ENCODE assay signal across 16 cellular contexts in the genomic region with DNA sequence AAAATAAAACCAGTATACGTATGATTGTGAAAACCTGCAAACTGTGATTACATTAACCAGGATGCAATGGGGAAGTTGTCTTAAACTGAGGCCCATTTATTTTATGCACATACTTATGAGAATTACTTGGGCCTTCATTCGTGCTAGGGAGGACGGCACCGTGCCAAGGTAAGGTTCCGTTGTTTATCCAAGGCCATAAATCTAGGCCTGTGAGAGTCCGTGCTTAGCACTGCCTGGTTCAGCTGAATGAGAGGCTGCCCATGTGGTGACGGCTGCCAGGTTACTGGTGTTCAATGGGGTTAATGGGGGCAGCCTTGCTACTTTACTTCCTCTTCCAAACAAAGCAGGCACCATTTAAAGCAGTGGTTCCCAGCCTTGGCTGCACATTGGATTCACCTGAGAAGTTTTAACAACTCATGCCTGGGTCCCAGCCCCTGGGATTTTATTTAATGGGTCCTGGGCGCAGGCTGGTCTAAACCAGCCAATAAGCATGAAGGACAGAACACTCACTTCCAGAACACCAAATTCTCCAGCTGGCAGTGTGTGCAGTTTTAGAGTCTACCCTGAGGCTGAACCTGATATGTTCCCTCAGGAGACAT.
DNase-seq lines count a peak whose midpoint lies in the region; ATAC-seq, FAIRE-seq and TF ChIP-seq lines count a peak whose summit lies in the region.
"Had no signal": no experiment of that assay in that cellular context is flagged by ENCODE, and none has a peak within 500 bp of the region (broad histone marks: within the 10 kb centered on the region; RNA-seq: fewer than 3 reads in every experiment).

No MANE protein-coding gene starts in this region.

- TF ChIP-seq CTCF in gastroesophageal sphincter (IDR thresholded peaks at IDR 0.05) = no peak

- no peak overlapping the region for H3K4me3 Mint-ChIP-seq in activated naive CD4-positive, alpha-beta T cell treated with anti-CD3 and anti-CD28 coated beads, Interleukin-2, amount 10 ng/mL, durations not matched to agents 7 days and 5 days
- H3K4me3 Mint-ChIP-seq: activated CD4-positive, alpha-beta T cell treated with anti-CD3 and anti-CD28 coated beads, Interleukin-2, amount 10 ng/mL, durations not matched to agents 7 days and 5 days; CD14-positive monocyte; GM23338; naive thymus-derived CD4-positive, alpha-beta T cell had no signal

- no peak for TF ChIP-seq EP300 in gastroesophageal sphincter (IDR thresholded peaks at IDR 0.05)

- H3K36me3 Mint-ChIP-seq in activated naive CD4-positive, alpha-beta T cell treated with anti-CD3 and anti-CD28 coated beads, Interleukin-2, amount 10 ng/mL, durations not matched to agents 7 days and 5 days = peaks cover 30% of the 10 kb centered on the region

- H3K9me3 Mint-ChIP-seq in activated naive CD4-positive, alpha-beta T cell treated with anti-CD3 and anti-CD28 coated beads, Interleukin-2, amount 10 ng/mL, durations not matched to agents 7 days and 5 days = no peaks in the 10 kb centered on the region
- H3K9me3 Mint-ChIP-seq: activated CD4-positive, alpha-beta T cell treated with anti-CD3 and anti-CD28 coated beads, Interleukin-2, amount 10 ng/mL, durations not matched to agents 7 days and 5 days; activated T-helper 2 cell treated with anti-CD3 and anti-CD28 coated beads, Interferon-gamma antibody, Interleukin-2, Interleukin-4, amounts not matched to agents 10 μg/mL and 5 μg/mL and 100 μg/mL, durations not matched to agents 14 hours and 24 hours and 36 hours had no signal

- ATAC-seq in gastroesophageal sphincter = no peak
- no peak for ATAC-seq in GM21825 (IDR thresholded peaks at IDR 0.05; ENCODE audit: unreplicated experiment)
- ATAC-seq: GM23338; naive thymus-derived CD4-positive, alpha-beta T cell had no signal

- H3K27me3 Mint-ChIP-seq in activated naive CD4-positive, alpha-beta T cell treated with anti-CD3 and anti-CD28 coated beads, Interleukin-2, amount 10 ng/mL, durations not matched to agents 7 days and 5 days = no peaks in the 10 kb centered on the region
- H3K27me3 Mint-ChIP-seq: activated CD4-positive, alpha-beta T cell treated with anti-CD3 and anti-CD28 coated beads, Interleukin-2, amount 10 ng/mL, durations not matched to agents 7 days and 5 days; naive thymus-derived CD4-positive, alpha-beta T cell had no signal

- CTCF ChIA-PET in activated naive CD4-positive, alpha-beta T cell treated with anti-CD3 and anti-CD28 coated beads, Interleukin-2, amount 10 ng/mL, durations not matched to agents 7 days and 5 days (lab: Charles Lee) = interaction anchor here (0.6 kb wide), 1 partner anchor 207 kb away, joined by 4 read pairs; no protein-coding TSS in a partner anchor

- H3K4me3 ChIP-seq in gastroesophageal sphincter = no peak overlapping the region
- H3K4me3 ChIP-seq in small intestine (ENCODE audit: low read depth in 1 of 2, low read length in 2 of 2) = no peak overlapping the region
- H3K4me3 ChIP-seq: GM23338 had no signal

- H3K27ac Mint-ChIP-seq in activated naive CD4-positive, alpha-beta T cell treated with anti-CD3 and anti-CD28 coated beads, Interleukin-2, amount 10 ng/mL, durations not matched to agents 7 days and 5 days = no peak overlapping the region
- H3K27ac Mint-ChIP-seq: activated CD4-positive, alpha-beta T cell treated with anti-CD3 and anti-CD28 coated beads, Interleukin-2, amount 10 ng/mL, durations not matched to agents 7 days and 5 days; activated T-helper 2 cell treated with anti-CD3 and anti-CD28 coated beads, Interferon-gamma antibody, Interleukin-2, Interleukin-4, amounts not matched to agents 10 μg/mL and 5 μg/mL and 100 μg/mL, durations not matched to agents 14 hours and 24 hours and 36 hours; CD14-positive monocyte; GM23338; naive thymus-derived CD4-positive, alpha-beta T cell had no signal

- H3K27ac ChIP-seq in gastroesophageal sphincter (peak overlapping the region in 3 of 4 donors; percentile 17 to 64 (median 59)), small intestine (ENCODE audit: low read depth in 1 of 2, low read length in 1 of 2) (peak overlapping the region in 1 of 2 donors; percentile 63)
- H3K27ac ChIP-seq: RWPE1 had no signal

- no peak for TF ChIP-seq POLR2A in gastroesophageal sphincter (IDR thresholded peaks at IDR 0.05)

- H3K4me1 ChIP-seq in gastroesophageal sphincter (peaks cover 0 to 15% (median 0%) of the 10 kb centered on the region in 3 donors), small intestine (ENCODE audit: control insufficient read depth in 2 of 2, insufficient read depth in 1 of 2, low read depth in 1 of 2, low read length in 1 of 2) (no peaks in the 10 kb centered on the region)

- DNase-seq in HT-29 (ENCODE audit: low spot score) (peak; percentile 100), NCI-H510A treated with DMSO at 0.1 percent for 48 hours (lab: John Stamatoyannopoulos, UW) (peak; percentile 93), small intestine (peak; percentile 87), NCI-H1694 (lab: John Stamatoyannopoulos, UW) (no peak), NCI-H128 (lab: John Stamatoyannopoulos, UW; ENCODE audit: unreplicated experiment) (no peak)
- no peak for DNase-seq in activated naive CD4-positive, alpha-beta T cell treated with anti-CD3 and anti-CD28 coated beads, Interleukin-2, amount 10 ng/mL, durations not matched to agents 7 days and 5 days
- DNase-seq: activated CD4-positive, alpha-beta T cell treated with anti-CD3 and anti-CD28 coated beads, Interleukin-2, amount 10 ng/mL, durations not matched to agents 7 days and 5 days; naive thymus-derived CD4-positive, alpha-beta T cell; stimulated activated naive CD4-positive, alpha-beta T cell; T-helper 2 cell had no signal

- no peaks in the 10 kb centered on the region for H3K4me1 Mint-ChIP-seq in activated naive CD4-positive, alpha-beta T cell treated with anti-CD3 and anti-CD28 coated beads, Interleukin-2, amount 10 ng/mL, durations not matched to agents 7 days and 5 days
- H3K4me1 Mint-ChIP-seq: activated CD4-positive, alpha-beta T cell treated with anti-CD3 and anti-CD28 coated beads, Interleukin-2, amount 10 ng/mL, durations not matched to agents 7 days and 5 days had no signal

- WGBS in gastroesophageal sphincter (ENCODE audit: low coverage in 1 of 2), 2 donors = 35 to 52% methylated on average over 5 to 6 of the region's 8 CpGs
- 19 to 61% (median 32%) methylated on average over 8 of the region's 8 CpGs for WGBS in small intestine, 3 donors

- H3K27me3 ChIP-seq in gastroesophageal sphincter (no peaks in the 10 kb centered on the region), small intestine (ENCODE audit: control insufficient read depth in 2 of 2, insufficient read depth in 2 of 2, low read length in 2 of 2) (no peaks in the 10 kb centered on the region)

- no peak for FAIRE-seq in small intestine (lab: Jason Lieb, UNC)

- H3K9me3 ChIP-seq in gastroesophageal sphincter = no peaks in the 10 kb centered on the region
- H3K9me3 ChIP-seq in small intestine (ENCODE audit: control insufficient read depth, low read depth) = no peaks in the 10 kb centered on the region

- peaks cover 0 to 14% of the 10 kb centered on the region in 2 donors for H3K36me3 ChIP-seq in gastroesophageal sphincter
- H3K36me3 ChIP-seq in small intestine (ENCODE audit: control insufficient read depth in 2 of 2, insufficient read depth in 2 of 2, low read length in 2 of 2) = no peaks in the 10 kb centered on the region

Comparison
In these comparisons a context has a peak if more than half of its experiments do, and no peak if none do; other contexts are left out.
1. DNase-seq: peak in HT-29 (single experiment), NCI-H510A treated with DMSO at 0.1 percent for 48 hours (single experiment) and small intestine (single experiment); none in activated naive CD4-positive, alpha-beta T cell treated with anti-CD3 and anti-CD28 coated beads, Interleukin-2, amount 10 ng/mL, durations not matched to agents 7 days and 5 days (single experiment), NCI-H1694 (single experiment) and NCI-H128 (single experiment).